ENCODE assay signal across 24 cellular contexts in genomic region chr3:29503969-29504368, GRCh38.
DNase-seq lines count a peak whose midpoint lies in the region; ATAC-seq, FAIRE-seq and TF ChIP-seq lines count a peak whose summit lies in the region.
"Had no signal": no experiment of that assay in that cellular context is flagged by ENCODE, and none has a peak within 500 bp of the region (broad histone marks: within the 10 kb centered on the region; RNA-seq: fewer than 3 reads in every experiment).

No MANE protein-coding gene starts in this region.

- no peaks in the 10 kb centered on the region for H3K4me1 Mint-ChIP-seq in astrocyte (ENCODE audit: low read depth, unreplicated experiment)
- no peaks in the 10 kb centered on the region for H3K4me1 Mint-ChIP-seq in activated T-cell treated with anti-CD3 and anti-CD28 coated beads, Interleukin-2, amount 50 U/mL, for 4 hours (ENCODE audit: low read depth)
- H3K4me1 Mint-ChIP-seq: B cell; central memory CD8-positive, alpha-beta T cell; T-helper 17 cell had no signal

- H3K9me3 Mint-ChIP-seq in astrocyte (ENCODE audit: unreplicated experiment): no peaks in the 10 kb centered on the region
- H3K9me3 Mint-ChIP-seq in activated T-cell treated with anti-CD3 and anti-CD28 coated beads, Interleukin-2, amount 50 U/mL, for 4 hours: no peaks in the 10 kb centered on the region

- TF ChIP-seq CTCF in astrocyte (IDR thresholded peaks at IDR 0.05; ENCODE audit: insufficient read depth, low read depth, low read length) (no peak), gastroesophageal sphincter (IDR thresholded peaks at IDR 0.05) (no peak), tibial nerve (IDR thresholded peaks at IDR 0.05) (no peak)

- H3K4me1 ChIP-seq in astrocyte (ENCODE audit: insufficient read depth, low read length) (no peaks in the 10 kb centered on the region), gastroesophageal sphincter (peaks cover 10 to 20% (median 12%) of the 10 kb centered on the region in 3 donors), muscle layer of duodenum (ENCODE audit: control insufficient read depth in 1 of 2, insufficient read depth in 2 of 2, low read length in 2 of 2) (peaks cover 0 to 14% of the 10 kb centered on the region in 2 donors), tibial nerve (peaks cover 0 to 31% (median 0%) of the 10 kb centered on the region in 4 donors)
- H3K4me1 ChIP-seq: prostate gland had no signal

- no peaks in the 10 kb centered on the region for H4K20me1 ChIP-seq in astrocyte (ENCODE audit: insufficient read depth, low read length)

- FAIRE-seq in astrocyte (lab: Jason Lieb, UNC): peak; percentile 32
- FAIRE-seq: GM12892, H1 had no signal

- H3K27ac ChIP-seq in astrocyte (ENCODE audit: low read depth, low read length) (no peak overlapping the region), gastroesophageal sphincter (peak overlapping the region; percentile 61 to 82 (median 71)), muscle layer of duodenum (ENCODE audit: low read length) (peak overlapping the region; percentile 68), tibial nerve (peak overlapping the region in 3 of 4 donors; percentile 6 to 71 (median 51))
- H3K27ac ChIP-seq: prostate gland, SJCRH30 had no signal

- H3K9me3 ChIP-seq in astrocyte (ENCODE audit: insufficient read depth, low read depth, low read length): no peaks in the 10 kb centered on the region
- H3K9me3 ChIP-seq in gastroesophageal sphincter: no peaks in the 10 kb centered on the region
- H3K9me3 ChIP-seq in muscle layer of duodenum (ENCODE audit: control insufficient read depth in 1 of 2, low read length in 2 of 2): no peaks in the 10 kb centered on the region
- no peaks in the 10 kb centered on the region for H3K9me3 ChIP-seq in tibial nerve
- H3K9me3 ChIP-seq: prostate gland, SJCRH30 had no signal

- no peak overlapping the region for H3K4me2 ChIP-seq in astrocyte (ENCODE audit: low read length)

- ATAC-seq in gastroesophageal sphincter (peak; percentile 94), GM19395 (IDR thresholded peaks at IDR 0.05; ENCODE audit: unreplicated experiment) (no peak), GM18517 (IDR thresholded peaks at IDR 0.05; ENCODE audit: unreplicated experiment) (no peak)
- no peak for ATAC-seq in activated T-cell treated with anti-CD3 and anti-CD28 coated beads, Interleukin-2, amount 50 U/mL, for 4 hours
- ATAC-seq: activated CD8-positive, alpha-beta T cell treated with anti-CD3 and anti-CD28 coated beads, Interleukin-2, amount 10 ng/mL, durations not matched to agents 7 days and 5 days; activated T-cell treated with anti-CD3 and anti-CD28 coated beads, Interleukin-2, amount 50 U/mL, for 72 hours; natural killer cell treated with Interleukin-12 subunit alpha and Interleukin-12 subunit beta and Interleukin-15 and Interleukin-18, amount 100 ng/mL, for 72 hours; T-helper 17 cell; WTC11 had no signal

- WGBS in gastroesophageal sphincter (ENCODE audit: low coverage in 1 of 2), 2 donors: 21 to 50% methylated on average over 1 to 3 of the region's 3 CpGs
- 15 to 40% methylated on average over 3 of the region's 3 CpGs for WGBS in tibial nerve, 2 donors

- H3K27me3 ChIP-seq in astrocyte (ENCODE audit: insufficient read depth, low read length) (no peaks in the 10 kb centered on the region), gastroesophageal sphincter (no peaks in the 10 kb centered on the region), muscle layer of duodenum (ENCODE audit: low read depth, low read length) (no peaks in the 10 kb centered on the region), tibial nerve (no peaks in the 10 kb centered on the region)
- H3K27me3 ChIP-seq: SJCRH30 had no signal

- no peak overlapping the region for H2AFZ ChIP-seq in astrocyte (ENCODE audit: low read depth, low read length)

- H3K36me3 Mint-ChIP-seq in astrocyte (ENCODE audit: low read depth, unreplicated experiment): peaks cover 5% of the 10 kb centered on the region
- no peaks in the 10 kb centered on the region for H3K36me3 Mint-ChIP-seq in activated T-cell treated with anti-CD3 and anti-CD28 coated beads, Interleukin-2, amount 50 U/mL, for 4 hours (ENCODE audit: insufficient read depth)
- H3K36me3 Mint-ChIP-seq: natural killer cell treated with Interleukin-12 subunit alpha and Interleukin-12 subunit beta and Interleukin-15 and Interleukin-18, amount 100 ng/mL, for 72 hours; WTC11 had no signal

- no peak for TF ChIP-seq POLR2A in gastroesophageal sphincter (IDR thresholded peaks at IDR 0.05)
- TF ChIP-seq POLR2A in tibial nerve (IDR thresholded peaks at IDR 0.05): no peak

- TF ChIP-seq EP300 in gastroesophageal sphincter (IDR thresholded peaks at IDR 0.05): no peak
- TF ChIP-seq EP300 in tibial nerve (IDR thresholded peaks at IDR 0.05): peak in 1 of 2 donors; percentile 94

- H3K9ac ChIP-seq in astrocyte (ENCODE audit: low read length): no peak overlapping the region

- peaks cover 3% of the 10 kb centered on the region for H3K79me2 ChIP-seq in astrocyte (ENCODE audit: insufficient read depth, low read length)

- no peaks in the 10 kb centered on the region for H3K36me3 ChIP-seq in astrocyte (ENCODE audit: insufficient read depth, low read length)
- no peaks in the 10 kb centered on the region for H3K36me3 ChIP-seq in gastroesophageal sphincter
- no peaks in the 10 kb centered on the region for H3K36me3 ChIP-seq in muscle layer of duodenum (ENCODE audit: control insufficient read depth in 1 of 2, insufficient read depth in 2 of 2, low read length in 2 of 2)
- H3K36me3 ChIP-seq in tibial nerve: no peaks in the 10 kb centered on the region
- H3K36me3 ChIP-seq: prostate gland, SJCRH30 had no signal

- no peak overlapping the region for H3K4me3 Mint-ChIP-seq in astrocyte (ENCODE audit: unreplicated experiment)
- no peak overlapping the region for H3K4me3 Mint-ChIP-seq in activated T-cell treated with anti-CD3 and anti-CD28 coated beads, Interleukin-2, amount 50 U/mL, for 4 hours
- H3K4me3 Mint-ChIP-seq: activated CD8-positive, alpha-beta T cell treated with anti-CD3 and anti-CD28 coated beads, Interleukin-2, amount 10 ng/mL, durations not matched to agents 7 days and 5 days; activated T-cell treated with anti-CD3 and anti-CD28 coated beads, Interleukin-2, amount 50 U/mL, for 72 hours; B cell; central memory CD8-positive, alpha-beta T cell; natural killer cell treated with Interleukin-12 subunit alpha and Interleukin-12 subunit beta and Interleukin-15 and Interleukin-18, amount 100 ng/mL, for 72 hours; T-helper 17 cell; WTC11 had no signal

- DNase-seq in astrocyte (ENCODE audit: low read depth) (no peak), tibial nerve (ENCODE audit: low spot score in 2 of 2) (peak; percentile 23 to 62), mesenteric fat pad (ENCODE audit: low spot score) (no peak)
- DNase-seq in activated T-cell treated with anti-CD3 and anti-CD28 coated beads, Interleukin-2, amount 50 U/mL, for 4 hours: no peak
- DNase-seq: activated CD8-positive, alpha-beta T cell treated with anti-CD3 and anti-CD28 coated beads, Interleukin-2, amount 10 ng/mL, durations not matched to agents 7 days and 5 days; activated T-cell treated with anti-CD3 and anti-CD28 coated beads, Interleukin-2, amount 50 U/mL, for 72 hours; DMS 273 treated with DMSO at 0.1 percent for 48 hours; effector CD8-positive, alpha-beta T cell; foreskin melanocyte; NCI-H2029; NCI-H510A; SJCRH30; T-helper 17 cell had no signal

- H3K4me3 ChIP-seq in astrocyte (ENCODE audit: insufficient read depth, low read depth, low read length): no peak overlapping the region
- H3K4me3 ChIP-seq in gastroesophageal sphincter: no peak overlapping the region
- no peak overlapping the region for H3K4me3 ChIP-seq in muscle layer of duodenum (ENCODE audit: low read depth in 1 of 2, low read length in 2 of 2)
- H3K4me3 ChIP-seq in tibial nerve: no peak overlapping the region
- H3K4me3 ChIP-seq: prostate gland, SJCRH30 had no signal

- H3K27ac Mint-ChIP-seq in astrocyte (ENCODE audit: unreplicated experiment): no peak overlapping the region
- H3K27ac Mint-ChIP-seq: activated CD8-positive, alpha-beta T cell treated with anti-CD3 and anti-CD28 coated beads, Interleukin-2, amount 10 ng/mL, durations not matched to agents 7 days and 5 days; activated T-cell treated with anti-CD3 and anti-CD28 coated beads, Interleukin-2, amount 50 U/mL, for 72 hours; B cell; natural killer cell treated with Interleukin-12 subunit alpha and Interleukin-12 subunit beta and Interleukin-15 and Interleukin-18, amount 100 ng/mL, for 72 hours; T-helper 17 cell; WTC11 had no signal

- H3K27me3 Mint-ChIP-seq in astrocyte (ENCODE audit: low read depth, unreplicated experiment): no peaks in the 10 kb centered on the region
- H3K27me3 Mint-ChIP-seq in activated T-cell treated with anti-CD3 and anti-CD28 coated beads, Interleukin-2, amount 50 U/mL, for 4 hours (ENCODE audit: low read depth): no peaks in the 10 kb centered on the region
- H3K27me3 Mint-ChIP-seq: B cell; central memory CD8-positive, alpha-beta T cell; natural killer cell treated with Interleukin-12 subunit alpha and Interleukin-12 subunit beta and Interleukin-15 and Interleukin-18, amount 100 ng/mL, for 72 hours; T-helper 17 cell had no signal

Comparison
In these comparisons a context has a peak if more than half of its experiments do, and no peak if none do; other contexts are left out.
1. DNase-seq: peak in tibial nerve (2 of 2); none in astrocyte (single experiment), mesenteric fat pad (single experiment) and activated T-cell treated with anti-CD3 and anti-CD28 coated beads, Interleukin-2, amount 50 U/mL, for 4 hours (single experiment).